ENCODE assay signal across 8 cellular contexts in genomic region chr19:19033176-19033425, GRCh38.
DNase-seq lines count a peak whose midpoint lies in the region; TF ChIP-seq lines count a peak whose summit lies in the region.

No MANE protein-coding gene starts in this region.

- peak overlapping the region; percentile 80 for H3K4me3 ChIP-seq in iPS-11a (ENCODE audit: low read depth, low read length)

- peak; percentile 60 for DNase-seq in NK-92 treated with Interleukin-12 subunit alpha and Interleukin-12 subunit beta, amount 100 ng/mL, for 24 hours (lab: John Stamatoyannopoulos, UW)
- DNase-seq in NK-92 (lab: John Stamatoyannopoulos, UW; ENCODE audit: unreplicated experiment) (no peak), substantia nigra (lab: John Stamatoyannopoulos, UW) (peak in 2 of 49 donors; percentile 35 to 48), NCI-H1048 (lab: John Stamatoyannopoulos, UW) (no peak), DMS 273 (lab: John Stamatoyannopoulos, UW; ENCODE audit: unreplicated experiment) (no peak)
- DNase-seq in activated CD4-positive, alpha-beta T cell treated with anti-CD3 and anti-CD28 coated beads, Interleukin-2, amount 50 U/mL, for 4 hours, result no peak

- H3K27ac ChIP-seq in VCaP (peak overlapping the region; percentile 92), substantia nigra (ENCODE audit: low read depth, low read length, poor library complexity, severe bottlenecking) (peak overlapping the region; percentile 88)

- no peak for TF ChIP-seq CTCF in VCaP (conservative IDR thresholded peaks at IDR 0.05)
